In the genomic region with DNA sequence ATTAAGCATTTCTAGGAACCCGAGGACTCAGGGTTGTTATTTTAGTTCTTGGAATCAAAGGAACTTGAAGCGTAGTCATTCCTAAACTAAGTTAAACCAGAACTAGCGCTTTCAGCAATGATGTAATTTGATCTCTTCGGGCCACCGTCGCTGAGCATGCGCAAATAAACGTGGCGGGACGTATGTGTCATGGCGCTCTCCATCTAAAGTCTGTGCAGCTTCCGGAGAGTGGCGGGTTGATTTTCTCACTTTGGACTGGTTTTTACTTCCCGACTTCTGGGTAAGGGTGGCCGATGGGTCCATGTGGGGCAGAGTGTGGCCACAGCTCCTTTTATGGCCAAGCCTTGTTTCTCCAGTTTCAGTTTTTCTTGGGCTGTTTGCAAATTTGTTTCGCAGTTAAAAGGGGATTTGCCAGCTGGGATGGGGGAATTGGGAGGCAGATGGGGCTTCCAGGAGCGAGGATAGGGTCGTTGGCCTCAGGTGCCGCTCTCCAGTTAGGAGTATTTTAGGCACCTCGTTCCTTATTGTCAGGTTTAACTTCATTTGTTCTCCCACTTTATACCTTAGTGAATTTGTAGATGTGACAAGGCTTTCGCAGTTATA, we compare ENCODE assay signal across 1 cellular context.
TF ChIP-seq lines count a peak whose summit lies in the region.

Gene CDKAL1 (plus strand): TSS at position 163 of the 603 bp plus-strand sequence. CDS start 11,894 bp downstream, outside the sequence.

TF ChIP-seq in HepG2, 621 proteins besides CTCF, POLR2A, EP300 and RAD21 (continued from another document and continues in another):
- TF ChIP-seq MTA3 (CRISPR knock-in tag; IDR thresholded peaks at IDR 0.05): no peak
- TF ChIP-seq STAT5B (CRISPR knock-in tag; IDR thresholded peaks at IDR 0.05): no peak
- peak; percentile 74; the same call in 1 of the 2 replicates for TF ChIP-seq ERF (CRISPR knock-in tag; IDR thresholded peaks at IDR 0.05)
- TF ChIP-seq TGIF2 (CRISPR knock-in tag; IDR thresholded peaks at IDR 0.05): peak; percentile 91
- no peak for TF ChIP-seq ZNF678 (CRISPR knock-in tag; IDR thresholded peaks at IDR 0.05)
- no peak for TF ChIP-seq ZNF317 (CRISPR knock-in tag; IDR thresholded peaks at IDR 0.05)
- TF ChIP-seq, protein P1, sequence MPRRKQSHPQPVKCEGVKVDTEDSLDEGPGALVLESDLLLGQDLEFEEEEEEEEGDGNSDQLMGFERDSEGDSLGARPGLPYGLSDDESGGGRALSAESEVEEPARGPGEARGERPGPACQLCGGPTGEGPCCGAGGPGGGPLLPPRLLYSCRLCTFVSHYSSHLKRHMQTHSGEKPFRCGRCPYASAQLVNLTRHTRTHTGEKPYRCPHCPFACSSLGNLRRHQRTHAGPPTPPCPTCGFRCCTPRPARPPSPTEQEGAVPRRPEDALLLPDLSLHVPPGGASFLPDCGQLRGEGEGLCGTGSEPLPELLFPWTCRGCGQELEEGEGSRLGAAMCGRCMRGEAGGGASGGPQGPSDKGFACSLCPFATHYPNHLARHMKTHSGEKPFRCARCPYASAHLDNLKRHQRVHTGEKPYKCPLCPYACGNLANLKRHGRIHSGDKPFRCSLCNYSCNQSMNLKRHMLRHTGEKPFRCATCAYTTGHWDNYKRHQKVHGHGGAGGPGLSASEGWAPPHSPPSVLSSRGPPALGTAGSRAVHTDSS (CRISPR knock-in tag; conservative IDR thresholded peaks at IDR 0.05): no peak
- TF ChIP-seq ZBTB4 (CRISPR knock-in tag; IDR thresholded peaks at IDR 0.05; ENCODE audit: borderline replicate concordance): no peak; the same call in 1 of the 2 replicates
- TF ChIP-seq, protein P2, sequence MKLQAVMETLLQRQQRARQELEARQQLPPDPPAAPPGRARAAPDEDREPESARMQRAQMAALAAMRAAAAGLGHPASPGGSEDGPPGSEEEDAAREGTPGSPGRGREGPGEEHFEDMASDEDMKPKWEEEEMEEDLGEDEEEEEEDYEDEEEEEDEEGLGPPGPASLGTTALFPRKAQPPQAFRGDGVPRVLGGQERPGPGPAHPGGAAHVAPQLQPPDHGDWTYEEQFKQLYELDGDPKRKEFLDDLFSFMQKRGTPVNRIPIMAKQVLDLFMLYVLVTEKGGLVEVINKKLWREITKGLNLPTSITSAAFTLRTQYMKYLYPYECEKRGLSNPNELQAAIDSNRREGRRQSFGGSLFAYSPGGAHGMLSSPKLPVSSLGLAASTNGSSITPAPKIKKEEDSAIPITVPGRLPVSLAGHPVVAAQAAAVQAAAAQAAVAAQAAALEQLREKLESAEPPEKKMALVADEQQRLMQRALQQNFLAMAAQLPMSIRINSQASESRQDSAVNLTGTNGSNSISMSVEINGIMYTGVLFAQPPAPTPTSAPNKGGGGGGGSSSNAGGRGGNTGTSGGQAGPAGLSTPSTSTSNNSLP (IDR thresholded peaks at IDR 0.05; ENCODE audit: low read depth, low read length): peak; percentile 38; the same call in 1 of the 2 replicates
- TF ChIP-seq FOXO1 (CRISPR knock-in tag; IDR thresholded peaks at IDR 0.05): no peak
- TF ChIP-seq, protein P3, sequence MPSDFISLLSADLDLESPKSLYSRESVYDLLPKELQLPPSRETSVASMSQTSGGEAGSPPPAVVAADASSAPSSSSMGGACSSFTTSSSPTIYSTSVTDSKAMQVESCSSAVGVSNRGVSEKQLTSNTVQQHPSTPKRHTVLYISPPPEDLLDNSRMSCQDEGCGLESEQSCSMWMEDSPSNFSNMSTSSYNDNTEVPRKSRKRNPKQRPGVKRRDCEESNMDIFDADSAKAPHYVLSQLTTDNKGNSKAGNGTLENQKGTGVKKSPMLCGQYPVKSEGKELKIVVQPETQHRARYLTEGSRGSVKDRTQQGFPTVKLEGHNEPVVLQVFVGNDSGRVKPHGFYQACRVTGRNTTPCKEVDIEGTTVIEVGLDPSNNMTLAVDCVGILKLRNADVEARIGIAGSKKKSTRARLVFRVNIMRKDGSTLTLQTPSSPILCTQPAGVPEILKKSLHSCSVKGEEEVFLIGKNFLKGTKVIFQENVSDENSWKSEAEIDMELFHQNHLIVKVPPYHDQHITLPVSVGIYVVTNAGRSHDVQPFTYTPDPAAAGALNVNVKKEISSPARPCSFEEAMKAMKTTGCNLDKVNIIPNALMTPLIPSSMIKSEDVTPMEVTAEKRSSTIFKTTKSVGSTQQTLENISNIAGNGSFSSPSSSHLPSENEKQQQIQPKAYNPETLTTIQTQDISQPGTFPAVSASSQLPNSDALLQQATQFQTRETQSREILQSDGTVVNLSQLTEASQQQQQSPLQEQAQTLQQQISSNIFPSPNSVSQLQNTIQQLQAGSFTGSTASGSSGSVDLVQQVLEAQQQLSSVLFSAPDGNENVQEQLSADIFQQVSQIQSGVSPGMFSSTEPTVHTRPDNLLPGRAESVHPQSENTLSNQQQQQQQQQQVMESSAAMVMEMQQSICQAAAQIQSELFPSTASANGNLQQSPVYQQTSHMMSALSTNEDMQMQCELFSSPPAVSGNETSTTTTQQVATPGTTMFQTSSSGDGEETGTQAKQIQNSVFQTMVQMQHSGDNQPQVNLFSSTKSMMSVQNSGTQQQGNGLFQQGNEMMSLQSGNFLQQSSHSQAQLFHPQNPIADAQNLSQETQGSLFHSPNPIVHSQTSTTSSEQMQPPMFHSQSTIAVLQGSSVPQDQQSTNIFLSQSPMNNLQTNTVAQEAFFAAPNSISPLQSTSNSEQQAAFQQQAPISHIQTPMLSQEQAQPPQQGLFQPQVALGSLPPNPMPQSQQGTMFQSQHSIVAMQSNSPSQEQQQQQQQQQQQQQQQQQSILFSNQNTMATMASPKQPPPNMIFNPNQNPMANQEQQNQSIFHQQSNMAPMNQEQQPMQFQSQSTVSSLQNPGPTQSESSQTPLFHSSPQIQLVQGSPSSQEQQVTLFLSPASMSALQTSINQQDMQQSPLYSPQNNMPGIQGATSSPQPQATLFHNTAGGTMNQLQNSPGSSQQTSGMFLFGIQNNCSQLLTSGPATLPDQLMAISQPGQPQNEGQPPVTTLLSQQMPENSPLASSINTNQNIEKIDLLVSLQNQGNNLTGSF (CRISPR knock-in tag; IDR thresholded peaks at IDR 0.05): no peak
- TF ChIP-seq, protein P4, sequence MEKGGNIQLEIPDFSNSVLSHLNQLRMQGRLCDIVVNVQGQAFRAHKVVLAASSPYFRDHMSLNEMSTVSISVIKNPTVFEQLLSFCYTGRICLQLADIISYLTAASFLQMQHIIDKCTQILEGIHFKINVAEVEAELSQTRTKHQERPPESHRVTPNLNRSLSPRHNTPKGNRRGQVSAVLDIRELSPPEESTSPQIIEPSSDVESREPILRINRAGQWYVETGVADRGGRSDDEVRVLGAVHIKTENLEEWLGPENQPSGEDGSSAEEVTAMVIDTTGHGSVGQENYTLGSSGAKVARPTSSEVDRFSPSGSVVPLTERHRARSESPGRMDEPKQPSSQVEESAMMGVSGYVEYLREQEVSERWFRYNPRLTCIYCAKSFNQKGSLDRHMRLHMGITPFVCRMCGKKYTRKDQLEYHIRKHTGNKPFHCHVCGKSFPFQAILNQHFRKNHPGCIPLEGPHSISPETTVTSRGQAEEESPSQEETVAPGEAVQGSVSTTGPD (CRISPR knock-in tag; IDR thresholded peaks at IDR 0.05): no peak
- no peak for TF ChIP-seq RFX1 (IDR thresholded peaks at IDR 0.05)
- TF ChIP-seq ZNF329 (CRISPR knock-in tag; IDR thresholded peaks at IDR 0.05; ENCODE audit: low read depth): no peak
- TF ChIP-seq ZMAT3 (CRISPR knock-in tag; conservative IDR thresholded peaks at IDR 0.05): no peak
- no peak for TF ChIP-seq HNRNPK (IDR thresholded peaks at IDR 0.05; ENCODE audit: low read depth, low read length, poor library complexity, severe bottlenecking)
- TF ChIP-seq YY1 (IDR thresholded peaks at IDR 0.05; ENCODE audit: insufficient read depth, insufficient replicate concordance, low read depth, low read length): peak; percentile 98
- no peak for TF ChIP-seq RNF219 (CRISPR knock-in tag; IDR thresholded peaks at IDR 0.05)
- no peak for TF ChIP-seq NFKBIZ (CRISPR knock-in tag; IDR thresholded peaks at IDR 0.05)
- peak; percentile 96 for TF ChIP-seq SIX1 (CRISPR knock-in tag; IDR thresholded peaks at IDR 0.05; ENCODE audit: borderline replicate concordance)
- TF ChIP-seq HNF1A (IDR thresholded peaks at IDR 0.05; ENCODE audit: low read depth): no peak
- no peak for TF ChIP-seq HNF1A (CRISPR knock-in tag; IDR thresholded peaks at IDR 0.05; ENCODE audit: borderline replicate concordance)
- TF ChIP-seq ZNF564 (CRISPR knock-in tag; IDR thresholded peaks at IDR 0.05): 0 out of 2 replicates have a peak, but pooled peaks have one; percentile 48
- TF ChIP-seq ZNF33B (CRISPR knock-in tag; IDR thresholded peaks at IDR 0.05): no peak; the same call in 1 of the 2 replicates
- 0 out of 2 replicates have a peak, but pooled peaks have one; percentile 35 for TF ChIP-seq ARID2 (CRISPR knock-in tag; IDR thresholded peaks at IDR 0.05; ENCODE audit: borderline replicate concordance)
- peak; percentile 36 for TF ChIP-seq TBL1XR1 (IDR thresholded peaks at IDR 0.05; ENCODE audit: borderline replicate concordance, low read length, partially characterized antibody)
- TF ChIP-seq, protein P5, sequence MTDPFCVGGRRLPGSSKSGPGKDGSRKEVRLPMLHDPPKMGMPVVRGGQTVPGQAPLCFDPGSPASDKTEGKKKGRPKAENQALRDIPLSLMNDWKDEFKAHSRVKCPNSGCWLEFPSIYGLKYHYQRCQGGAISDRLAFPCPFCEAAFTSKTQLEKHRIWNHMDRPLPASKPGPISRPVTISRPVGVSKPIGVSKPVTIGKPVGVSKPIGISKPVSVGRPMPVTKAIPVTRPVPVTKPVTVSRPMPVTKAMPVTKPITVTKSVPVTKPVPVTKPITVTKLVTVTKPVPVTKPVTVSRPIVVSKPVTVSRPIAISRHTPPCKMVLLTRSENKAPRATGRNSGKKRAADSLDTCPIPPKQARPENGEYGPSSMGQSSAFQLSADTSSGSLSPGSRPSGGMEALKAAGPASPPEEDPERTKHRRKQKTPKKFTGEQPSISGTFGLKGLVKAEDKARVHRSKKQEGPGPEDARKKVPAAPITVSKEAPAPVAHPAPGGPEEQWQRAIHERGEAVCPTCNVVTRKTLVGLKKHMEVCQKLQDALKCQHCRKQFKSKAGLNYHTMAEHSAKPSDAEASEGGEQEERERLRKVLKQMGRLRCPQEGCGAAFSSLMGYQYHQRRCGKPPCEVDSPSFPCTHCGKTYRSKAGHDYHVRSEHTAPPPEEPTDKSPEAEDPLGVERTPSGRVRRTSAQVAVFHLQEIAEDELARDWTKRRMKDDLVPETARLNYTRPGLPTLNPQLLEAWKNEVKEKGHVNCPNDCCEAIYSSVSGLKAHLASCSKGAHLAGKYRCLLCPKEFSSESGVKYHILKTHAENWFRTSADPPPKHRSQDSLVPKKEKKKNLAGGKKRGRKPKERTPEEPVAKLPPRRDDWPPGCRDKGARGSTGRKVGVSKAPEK (CRISPR knock-in tag; IDR thresholded peaks at IDR 0.05; ENCODE audit: borderline replicate concordance): no peak
